25 cellular contexts compared by ENCODE assay signal in the genomic region with DNA sequence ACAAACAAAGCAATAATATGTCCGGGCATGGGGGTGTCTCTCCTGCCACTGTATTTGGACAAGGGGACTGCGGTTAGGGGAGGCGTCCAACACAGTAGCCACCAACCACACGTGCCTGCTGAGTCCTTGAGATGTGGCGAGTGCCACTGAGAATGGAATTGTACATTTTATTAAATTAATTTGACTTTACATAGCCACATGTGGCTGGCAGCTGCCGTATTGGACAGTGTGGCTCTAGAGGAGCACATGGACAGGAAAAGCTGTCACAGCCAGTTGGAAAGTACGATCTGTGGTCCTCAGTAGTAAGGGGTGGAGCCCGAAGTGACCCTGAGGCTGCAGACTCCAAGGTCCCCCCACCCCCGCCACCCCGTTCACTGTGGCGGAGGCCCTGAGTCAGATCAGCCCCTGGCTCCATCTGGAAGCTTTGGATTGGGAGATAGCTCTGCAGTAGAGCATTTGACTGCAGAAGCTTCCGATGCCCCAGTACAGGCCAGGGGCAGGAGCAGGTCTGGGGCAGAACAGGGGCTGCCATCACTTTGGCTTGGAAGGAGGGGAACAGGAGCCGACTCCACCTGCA.
"Had no signal": no experiment of that assay in that cellular context is flagged by ENCODE, and none has a peak within 500 bp of the region (broad histone marks: within the 10 kb centered on the region; RNA-seq: fewer than 3 reads in every experiment).

No MANE protein-coding gene starts in this region.

- H3K36me3 Mint-ChIP-seq: activated naive CD8-positive, alpha-beta T cell treated with anti-CD3 and anti-CD28 coated beads, Interleukin-2, amount 10 ng/mL, durations not matched to agents 7 days and 5 days; mesothelial cell of epicardium; T-cell had no signal

- H3K4me1 ChIP-seq: colonic mucosa had no signal

- H3K4me3 ChIP-seq: body of pancreas, colonic mucosa, lung, SK-N-MC, skin epidermis, upper lobe of right lung had no signal

- H3K9me3 ChIP-seq: body of pancreas, colonic mucosa, upper lobe of right lung had no signal

- H3K27me3 ChIP-seq: body of pancreas, colonic mucosa had no signal

- ATAC-seq: body of pancreas; left lobe of liver; stimulated activated naive CD8-positive, alpha-beta T cell treated with anti-CD3 and anti-CD28 coated beads, Interleukin-15, amount 100 ng/mL, for 72 hours; T-cell; upper lobe of right lung had no signal

- H3K27ac ChIP-seq: body of pancreas, colonic mucosa, SK-N-MC, skin epidermis, upper lobe of right lung had no signal

- H3K27ac Mint-ChIP-seq: activated CD4-positive, alpha-beta T cell treated with anti-CD3 and anti-CD28 coated beads, Interleukin-2, amount 10 ng/mL, durations not matched to agents 7 days and 5 days; activated naive CD8-positive, alpha-beta T cell treated with anti-CD3 and anti-CD28 coated beads, Interleukin-2, amount 10 ng/mL, durations not matched to agents 7 days and 5 days; mesothelial cell of epicardium; nephron progenitor cell; progenitor cell of endocrine pancreas; stimulated activated naive CD8-positive, alpha-beta T cell treated with anti-CD3 and anti-CD28 coated beads, Interleukin-15, amount 100 ng/mL, for 72 hours; T-cell had no signal

- H3K36me3 ChIP-seq: colonic mucosa, upper lobe of right lung had no signal

- DNase-seq: activated CD4-positive, alpha-beta T cell treated with anti-CD3 and anti-CD28 coated beads, Interleukin-2, amount 10 ng/mL, durations not matched to agents 7 days and 5 days; activated CD4-positive, CD25-positive, alpha-beta regulatory T cell; activated CD8-positive, alpha-beta memory T cell treated with anti-CD3 and anti-CD28 coated beads for 24 hours; activated CD8-positive, alpha-beta memory T cell treated with anti-CD3 and anti-CD28 coated beads, Interleukin-2, amount 50 U/mL, for 48 hours; activated naive CD4-positive, alpha-beta T cell; activated naive CD8-positive, alpha-beta T cell treated with anti-CD3 and anti-CD28 coated beads, Interleukin-2, amount 10 ng/mL, durations not matched to agents 7 days and 5 days; body of pancreas; central memory CD4-positive, alpha-beta T cell; colonic mucosa; foreskin melanocyte; glutamatergic neuron; hypothalamus; nephron progenitor cell; occipital lobe; stimulated activated CD4-positive, alpha-beta T cell treated with anti-CD3 and anti-CD28 coated beads, Interleukin-15, amount 100 ng/mL, for 24 hours; stimulated activated CD4-positive, alpha-beta T cell treated with anti-CD3 and anti-CD28 coated beads, Interleukin-2, amount 100 ng/mL, for 48 hours; stimulated activated naive CD8-positive, alpha-beta T cell treated with anti-CD3 and anti-CD28 coated beads, Interleukin-15, amount 100 ng/mL, for 72 hours; T-cell; upper lobe of right lung had no signal

- H3K4me3 Mint-ChIP-seq: activated CD4-positive, alpha-beta T cell treated with anti-CD3 and anti-CD28 coated beads, Interleukin-2, amount 10 ng/mL, durations not matched to agents 7 days and 5 days; activated naive CD8-positive, alpha-beta T cell treated with anti-CD3 and anti-CD28 coated beads, Interleukin-2, amount 10 ng/mL, durations not matched to agents 7 days and 5 days; mesothelial cell of epicardium; nephron progenitor cell; stimulated activated naive CD8-positive, alpha-beta T cell treated with anti-CD3 and anti-CD28 coated beads, Interleukin-15, amount 100 ng/mL, for 72 hours; T-cell had no signal

- H3K9me3 Mint-ChIP-seq: activated CD4-positive, alpha-beta T cell treated with anti-CD3 and anti-CD28 coated beads, Interleukin-2, amount 10 ng/mL, durations not matched to agents 7 days and 5 days; activated naive CD8-positive, alpha-beta T cell treated with anti-CD3 and anti-CD28 coated beads, Interleukin-2, amount 10 ng/mL, durations not matched to agents 7 days and 5 days; mesothelial cell of epicardium; nephron progenitor cell; stimulated activated naive CD8-positive, alpha-beta T cell treated with anti-CD3 and anti-CD28 coated beads, Interleukin-15, amount 100 ng/mL, for 72 hours; T-cell had no signal

- H3K27me3 Mint-ChIP-seq: activated CD4-positive, alpha-beta T cell treated with anti-CD3 and anti-CD28 coated beads, Interleukin-2, amount 10 ng/mL, durations not matched to agents 7 days and 5 days; stimulated activated naive CD8-positive, alpha-beta T cell treated with anti-CD3 and anti-CD28 coated beads, Interleukin-15, amount 100 ng/mL, for 72 hours had no signal
